ENCODE assay signal across 9 cellular contexts in the genomic region with DNA sequence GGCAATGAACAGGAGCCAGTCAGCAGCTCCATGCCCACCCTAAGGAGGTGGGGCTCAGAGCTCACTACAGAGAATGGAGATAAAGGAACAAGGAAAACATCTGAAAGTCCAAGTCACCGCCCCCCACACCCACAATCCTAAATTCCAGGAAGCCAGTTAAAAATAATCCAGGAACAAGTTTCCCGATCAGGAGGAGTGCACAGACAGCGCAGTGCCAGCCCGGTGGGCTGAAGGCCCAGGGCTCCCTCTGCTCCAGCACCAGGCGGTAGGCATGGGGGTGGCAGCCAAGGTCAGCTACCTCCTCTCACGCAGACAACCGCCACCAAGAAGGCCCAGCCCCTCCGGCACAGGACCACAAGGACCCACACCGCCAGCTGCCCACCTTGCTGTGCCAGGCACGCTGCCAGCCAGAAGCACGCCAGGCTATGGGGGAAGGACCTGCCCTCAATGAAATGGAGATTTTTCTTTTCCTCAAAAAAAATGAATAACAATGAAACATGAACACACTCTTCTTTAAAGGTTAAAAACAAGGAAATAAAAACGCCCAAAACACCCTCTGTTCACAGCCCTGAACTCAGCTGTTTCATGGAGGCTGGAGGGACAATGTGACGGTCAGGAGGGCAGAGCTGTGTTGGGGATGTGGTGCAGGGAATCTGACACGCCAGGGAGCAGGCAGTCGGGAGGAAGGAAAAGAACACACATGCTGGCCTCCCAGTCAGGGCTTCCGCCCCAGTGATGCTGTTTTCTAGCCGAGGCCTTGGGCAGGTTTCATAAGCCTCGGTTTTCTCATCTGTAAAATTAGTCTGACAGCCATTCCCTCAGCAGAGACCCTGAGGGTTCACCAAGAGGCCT. TPM values are rescaled to one million over a fixed set of nuclear protein-coding genes. Genes with fewer than 3 reads are reported as not detected.
A peak's percentile ranks its signal among the peaks of the same experiment; 100 is the strongest.
DNase-seq lines count a peak whose midpoint lies in the region; ATAC-seq, FAIRE-seq and TF ChIP-seq lines count a peak whose summit lies in the region.
"Had no signal": no experiment of that assay in that cellular context is flagged by ENCODE, and none has a peak within 500 bp of the region (broad histone marks: within the 10 kb centered on the region; RNA-seq: fewer than 3 reads in every experiment).

No MANE protein-coding gene starts in this region.

- DNase-seq in adrenal gland = peak in 5 of 7 donors; percentile 44 to 65 (median 62)
- no peak for DNase-seq in stimulated activated effector memory CD8-positive, alpha-beta T cell treated with anti-CD3 and anti-CD28 coated beads, Interleukin-12 subunit alpha, Interleukin-12 subunit beta, amount 100 ng/mL, for 72 hours (ENCODE audit: low spot score in 2 of 2)
- no peak for DNase-seq in mesenteric fat pad (ENCODE audit: low spot score)
- DNase-seq in D721Med (ENCODE audit: insufficient read length, low spot score) = no peak
- no peak for DNase-seq in stimulated activated CD4-positive, alpha-beta T cell treated with anti-CD3 and anti-CD28 coated beads, Interleukin-4, amount 100 ng/mL, for 24 hours
- DNase-seq: NCI-H524 treated with DMSO at 0.1 percent for 48 hours had no signal

- ATAC-seq in stimulated activated effector memory CD8-positive, alpha-beta T cell treated with anti-CD3 and anti-CD28 coated beads, Interleukin-12 subunit alpha, Interleukin-12 subunit beta, amount 100 ng/mL, for 72 hours = no peak
- ATAC-seq in GM19351 (IDR thresholded peaks at IDR 0.05; ENCODE audit: unreplicated experiment) = no peak

- H3K27me3 ChIP-seq in HUES6 (ENCODE audit: control insufficient read depth, insufficient read depth, low read length) (no peaks in the 10 kb centered on the region), adrenal gland (no peaks in the 10 kb centered on the region), iPS-15b (ENCODE audit: control insufficient read depth, insufficient read depth, low read length) (no peaks in the 10 kb centered on the region)

- H3K36me3 ChIP-seq in HUES6 (ENCODE audit: control insufficient read depth, insufficient read depth, low read length) (peaks cover 2% of the 10 kb centered on the region; the same call in 1 of the 2 replicates), adrenal gland (replicated peaks in 1 of 2) (no peaks in the 10 kb centered on the region), iPS-15b (ENCODE audit: control insufficient read depth, insufficient read depth, low read length) (no peaks in the 10 kb centered on the region)

- H3K4me1 ChIP-seq in HUES6 (ENCODE audit: control insufficient read depth, insufficient read depth, low read length) = peaks cover 54% of the 10 kb centered on the region
- H3K4me1 ChIP-seq in adrenal gland (replicated peaks in 1 of 2) = peaks cover 14 to 66% of the 10 kb centered on the region in 2 donors
- H3K4me1 ChIP-seq in iPS-15b (ENCODE audit: control insufficient read depth, insufficient read depth, low read length) = peaks cover 19% of the 10 kb centered on the region

- H3K4me1 Mint-ChIP-seq in stimulated activated effector memory CD8-positive, alpha-beta T cell treated with anti-CD3 and anti-CD28 coated beads, Interleukin-12 subunit alpha, Interleukin-12 subunit beta, amount 100 ng/mL, for 72 hours = peaks cover 97% of the 10 kb centered on the region

- no peak for TF ChIP-seq POLR2A in adrenal gland (IDR thresholded peaks at IDR 0.05)

- H3K4me3 ChIP-seq in HUES6 (ENCODE audit: low read depth, low read length) (no peak overlapping the region), adrenal gland (peak overlapping the region in 1 of 4 donors; percentile 29), iPS-15b (ENCODE audit: low read depth, low read length) (no peak overlapping the region)

- H3K9ac ChIP-seq in HUES6 (ENCODE audit: low read length) = no peak overlapping the region
- peak overlapping the region; percentile 28 for H3K9ac ChIP-seq in iPS-15b (ENCODE audit: low read depth, low read length)

- H3K9me3 ChIP-seq in HUES6 (ENCODE audit: control insufficient read depth, insufficient read depth, low read depth, low read length) (no peaks in the 10 kb centered on the region), adrenal gland (replicated peaks in 1 of 3) (no peaks in the 10 kb centered on the region), iPS-15b (ENCODE audit: control insufficient read depth, insufficient read depth, low read length) (no peaks in the 10 kb centered on the region)

- TF ChIP-seq CTCF in adrenal gland (IDR thresholded peaks at IDR 0.05) = peak in 1 of 6 experiments; percentile 23
- TF ChIP-seq CTCF in D721Med (IDR thresholded peaks at IDR 0.05; ENCODE audit: insufficient read depth, missing control alignments) = no peak

- peaks cover 83% of the 10 kb centered on the region for H3K36me3 Mint-ChIP-seq in stimulated activated effector memory CD8-positive, alpha-beta T cell treated with anti-CD3 and anti-CD28 coated beads, Interleukin-12 subunit alpha, Interleukin-12 subunit beta, amount 100 ng/mL, for 72 hours

- intact Hi-C loops in adrenal gland (cut with DNase I) = loop anchor here in 1 of 2 donors (10.0 kb wide), 1 partner anchor 81 kb away; no protein-coding TSS in a partner anchor

- WGBS in adrenal gland, 4 donors = 29 to 42% (median 31%) methylated on average over 17 to 18 of the region's 18 CpGs

- 0 out of 2 replicates have a peak overlapping the region, but pooled peaks have one; percentile 9 for H3K27ac ChIP-seq in HUES6 (ENCODE audit: low read depth, low read length)
- peak overlapping the region in 4 of 5 donors; percentile 22 to 82 (median 58) for H3K27ac ChIP-seq in adrenal gland

- H3K27ac Mint-ChIP-seq in stimulated activated effector memory CD8-positive, alpha-beta T cell treated with anti-CD3 and anti-CD28 coated beads, Interleukin-12 subunit alpha, Interleukin-12 subunit beta, amount 100 ng/mL, for 72 hours = peak overlapping the region; percentile 91

- peaks cover 3% of the 10 kb centered on the region for H3K9me3 Mint-ChIP-seq in stimulated activated effector memory CD8-positive, alpha-beta T cell treated with anti-CD3 and anti-CD28 coated beads, Interleukin-12 subunit alpha, Interleukin-12 subunit beta, amount 100 ng/mL, for 72 hours

- H3K4me3 Mint-ChIP-seq in stimulated activated effector memory CD8-positive, alpha-beta T cell treated with anti-CD3 and anti-CD28 coated beads, Interleukin-12 subunit alpha, Interleukin-12 subunit beta, amount 100 ng/mL, for 72 hours = peak overlapping the region; percentile 87

- no peak for FAIRE-seq in D721Med (lab: Jason Lieb, UNC)

RNA-seq across cellular contexts. Expression of a gene that starts 11.0 kb away (rescaled TPM):
- total RNA-seq in adrenal gland (10 to 100 TPM; 35.9 to 72.2 (median 58.7) TPM), mesenteric fat pad (62.7 TPM)
- polyA plus RNA-seq in adrenal gland = 10 to 100 TPM; 17.7 to 69.6 (median 26.3) TPM

Comparison
In these comparisons a context has a peak if more than half of its experiments do, and no peak if none do; other contexts are left out.
1. DNase-seq: peak in adrenal gland (5 of 7); none in stimulated activated effector memory CD8-positive, alpha-beta T cell treated with anti-CD3 and anti-CD28 coated beads, Interleukin-12 subunit alpha, Interleukin-12 subunit beta, amount 100 ng/mL, for 72 hours (0 of 2), mesenteric fat pad (single experiment), D721Med (single experiment) and stimulated activated CD4-positive, alpha-beta T cell treated with anti-CD3 and anti-CD28 coated beads, Interleukin-4, amount 100 ng/mL, for 24 hours (single experiment).